ENCODE assay signal across 13 cellular contexts in genomic region chr17:79841369-79842135, GRCh38. TPM values are rescaled to one million over a fixed set of nuclear protein-coding genes. Genes with fewer than 3 reads are reported as not detected.
DNase-seq lines count a peak whose midpoint lies in the region; ATAC-seq, FAIRE-seq and TF ChIP-seq lines count a peak whose summit lies in the region.
"Had no signal": no experiment of that assay in that cellular context is flagged by ENCODE, and none has a peak within 500 bp of the region (broad histone marks: within the 10 kb centered on the region; RNA-seq: fewer than 3 reads in every experiment).

No MANE protein-coding gene starts in this region.

- H3F3A ChIP-seq in neural progenitor cell (ENCODE audit: low read depth) = peaks cover 81% of the 10 kb centered on the region

- H3K4me3 ChIP-seq in astrocyte (ENCODE audit: insufficient read depth, low read depth, low read length) = no peak overlapping the region
- no peak overlapping the region for H3K4me3 ChIP-seq in neural progenitor cell
- no peak overlapping the region for H3K4me3 ChIP-seq in HAP-1
- no peak overlapping the region for H3K4me3 ChIP-seq in upper lobe of right lung
- H3K4me3 ChIP-seq: SK-N-MC had no signal

- H4K20me1 ChIP-seq in astrocyte (ENCODE audit: insufficient read depth, low read length) = peaks cover 20% of the 10 kb centered on the region
- H4K20me1 ChIP-seq in neural progenitor cell (ENCODE audit: low read depth) = peaks cover 54% of the 10 kb centered on the region

- in situ Hi-C loops in HAP-1 (cut with MboI; ENCODE audit: low sequenced_read_pairs) = no loop called here

- DNase-seq in DMS53 (lab: John Stamatoyannopoulos, UW) (peak; percentile 37), DMS53 treated with DMSO at 0.1 percent for 48 hours (lab: John Stamatoyannopoulos, UW; ENCODE audit: unreplicated experiment) (no peak), astrocyte (ENCODE audit: low read depth) (no peak), neural progenitor cell (ENCODE audit: low spot score) (peak; percentile 54), HAP-1 (ENCODE audit: low spot score in 2 of 2) (no peak), upper lobe of right lung (no peak)
- DNase-seq: dermis blood vessel endothelial cell, NCI-H226 had no signal

- intact Hi-C loops in upper lobe of right lung (cut with DNase I) = loop anchor here (5.0 kb wide), 1 partner anchor 34 kb away; no protein-coding TSS in a partner anchor

- peaks cover 0 to 3% (median 0%) of the 10 kb centered on the region in 3 donors for H3K9me3 Mint-ChIP-seq in IgD-negative memory B cell
- peaks cover 4% of the 10 kb centered on the region for H3K9me3 Mint-ChIP-seq in astrocyte (ENCODE audit: unreplicated experiment)
- no peaks in the 10 kb centered on the region for H3K9me3 Mint-ChIP-seq in neural progenitor cell

- H3K36me3 ChIP-seq in astrocyte (ENCODE audit: insufficient read depth, low read length) = no peaks in the 10 kb centered on the region
- no peaks in the 10 kb centered on the region for H3K36me3 ChIP-seq in neural progenitor cell
- peaks cover 7% of the 10 kb centered on the region for H3K36me3 ChIP-seq in HAP-1 (replicated peaks)
- H3K36me3 ChIP-seq in upper lobe of right lung = no peaks in the 10 kb centered on the region

- H3K4me1 Mint-ChIP-seq in IgD-negative memory B cell (peaks cover 25 to 37% (median 27%) of the 10 kb centered on the region in 3 donors), astrocyte (ENCODE audit: low read depth, unreplicated experiment) (peaks cover 2% of the 10 kb centered on the region), neural progenitor cell (peaks cover 34% of the 10 kb centered on the region)

- H2AFZ ChIP-seq in astrocyte (ENCODE audit: low read depth, low read length) (no peak overlapping the region), neural progenitor cell (replicated peaks) (no peak overlapping the region)

- H3K27ac ChIP-seq in astrocyte (ENCODE audit: low read depth, low read length) (no peak overlapping the region), neural progenitor cell (no peak overlapping the region), upper lobe of right lung (no peak overlapping the region)

- H3K4me3 Mint-ChIP-seq in IgD-negative memory B cell (peak overlapping the region in 3 of 4 donors; percentile 60 to 92 (median 84)), astrocyte (ENCODE audit: unreplicated experiment) (no peak overlapping the region), neural progenitor cell (peak overlapping the region; percentile 68)

- peak overlapping the region; percentile 86 to 92 (median 87) for H3K27ac Mint-ChIP-seq in IgD-negative memory B cell
- H3K27ac Mint-ChIP-seq in astrocyte (ENCODE audit: unreplicated experiment) = peak overlapping the region; percentile 53
- no peak overlapping the region for H3K27ac Mint-ChIP-seq in neural progenitor cell

- H3K36me3 Mint-ChIP-seq in IgD-negative memory B cell = peaks cover 2% of the 10 kb centered on the region
- H3K36me3 Mint-ChIP-seq in astrocyte (ENCODE audit: low read depth, unreplicated experiment) = peaks cover 2% of the 10 kb centered on the region
- peaks cover 2% of the 10 kb centered on the region for H3K36me3 Mint-ChIP-seq in neural progenitor cell

- TF ChIP-seq CTCF in astrocyte (IDR thresholded peaks at IDR 0.05; ENCODE audit: insufficient read depth, low read depth, low read length) = no peak
- no peak for TF ChIP-seq CTCF in neural progenitor cell (IDR thresholded peaks at IDR 0.05)
- TF ChIP-seq CTCF in upper lobe of right lung (IDR thresholded peaks at IDR 0.05) = no peak

- H3K27me3 ChIP-seq in astrocyte (ENCODE audit: insufficient read depth, low read length) (peaks cover 32% of the 10 kb centered on the region), neural progenitor cell (peaks cover 92% of the 10 kb centered on the region), HAP-1 (ENCODE audit: low read depth) (no peaks in the 10 kb centered on the region), upper lobe of right lung (peaks cover 38% of the 10 kb centered on the region)

- H3K79me2 ChIP-seq in astrocyte (ENCODE audit: insufficient read depth, low read length) (peaks cover 18% of the 10 kb centered on the region), neural progenitor cell (ENCODE audit: low read depth) (no peaks in the 10 kb centered on the region)

- H3K27me3 Mint-ChIP-seq in IgD-negative memory B cell = peaks cover 29% of the 10 kb centered on the region
- H3K27me3 Mint-ChIP-seq in astrocyte (ENCODE audit: low read depth, unreplicated experiment) = peaks cover 23% of the 10 kb centered on the region
- H3K27me3 Mint-ChIP-seq in neural progenitor cell (ENCODE audit: insufficient read depth, low read depth) = peaks cover 41% of the 10 kb centered on the region

- ATAC-seq in HG03025 (IDR thresholded peaks at IDR 0.05; ENCODE audit: low FRiP score, unreplicated experiment) (no peak), upper lobe of right lung (no peak)
- ATAC-seq: heart right ventricle had no signal

- no peak overlapping the region for H3K9ac ChIP-seq in astrocyte (ENCODE audit: low read length)
- H3K9ac ChIP-seq in neural progenitor cell = no peak overlapping the region

- FAIRE-seq in astrocyte (lab: Jason Lieb, UNC) = no peak
- FAIRE-seq: A204.1 had no signal

- peaks cover 19% of the 10 kb centered on the region for H3K4me1 ChIP-seq in astrocyte (ENCODE audit: insufficient read depth, low read length)
- H3K4me1 ChIP-seq in neural progenitor cell = peaks cover 34% of the 10 kb centered on the region
- peaks cover 14% of the 10 kb centered on the region for H3K4me1 ChIP-seq in HAP-1
- H3K4me1 ChIP-seq in upper lobe of right lung = peaks cover 54% of the 10 kb centered on the region

- H3K9me3 ChIP-seq in astrocyte (ENCODE audit: insufficient read depth, low read depth, low read length) (no peaks in the 10 kb centered on the region), neural progenitor cell (ENCODE audit: low read depth) (no peaks in the 10 kb centered on the region), HAP-1 (no peaks in the 10 kb centered on the region), upper lobe of right lung (no peaks in the 10 kb centered on the region)
- H3K9me3 ChIP-seq: heart right ventricle had no signal

- H3K4me2 ChIP-seq in astrocyte (ENCODE audit: low read length) = no peak overlapping the region
- H3K4me2 ChIP-seq in neural progenitor cell = peak overlapping the region; percentile 95

RNA-seq across cellular contexts. Expression of gene CBX4, which starts 2.3 kb away (rescaled TPM):
- 4.1 TPM for polyA plus RNA-seq in IgD-negative memory B cell
- total RNA-seq in astrocyte = 12.6 and 16.9 TPM in 2 replicates
- total RNA-seq in neural progenitor cell (ENCODE audit: low replicate concordance) = 2.7 and 5.6 TPM in 2 replicates
- total RNA-seq in upper lobe of right lung = 20.2 TPM

RNA-seq across cellular contexts. Expression of gene CBX8, which starts 44.7 kb away (rescaled TPM):
- polyA plus RNA-seq in IgD-negative memory B cell = 3.2 TPM
- total RNA-seq in astrocyte = 2.5 and 3.4 TPM in 2 replicates
- 2.8 and 15.2 TPM in 2 replicates for total RNA-seq in neural progenitor cell (ENCODE audit: low replicate concordance)
- total RNA-seq in upper lobe of right lung = 4.9 TPM

Comparison
In these comparisons a context has a peak if more than half of its experiments do, and no peak if none do; other contexts are left out.
1. DNase-seq: peak in DMS53 (single experiment) and neural progenitor cell (single experiment); none in DMS53 treated with DMSO at 0.1 percent for 48 hours (single experiment), astrocyte (single experiment), HAP-1 (0 of 2) and upper lobe of right lung (single experiment).